Comparison of ENCODE assay signal across 8 cellular contexts in the genomic region with DNA sequence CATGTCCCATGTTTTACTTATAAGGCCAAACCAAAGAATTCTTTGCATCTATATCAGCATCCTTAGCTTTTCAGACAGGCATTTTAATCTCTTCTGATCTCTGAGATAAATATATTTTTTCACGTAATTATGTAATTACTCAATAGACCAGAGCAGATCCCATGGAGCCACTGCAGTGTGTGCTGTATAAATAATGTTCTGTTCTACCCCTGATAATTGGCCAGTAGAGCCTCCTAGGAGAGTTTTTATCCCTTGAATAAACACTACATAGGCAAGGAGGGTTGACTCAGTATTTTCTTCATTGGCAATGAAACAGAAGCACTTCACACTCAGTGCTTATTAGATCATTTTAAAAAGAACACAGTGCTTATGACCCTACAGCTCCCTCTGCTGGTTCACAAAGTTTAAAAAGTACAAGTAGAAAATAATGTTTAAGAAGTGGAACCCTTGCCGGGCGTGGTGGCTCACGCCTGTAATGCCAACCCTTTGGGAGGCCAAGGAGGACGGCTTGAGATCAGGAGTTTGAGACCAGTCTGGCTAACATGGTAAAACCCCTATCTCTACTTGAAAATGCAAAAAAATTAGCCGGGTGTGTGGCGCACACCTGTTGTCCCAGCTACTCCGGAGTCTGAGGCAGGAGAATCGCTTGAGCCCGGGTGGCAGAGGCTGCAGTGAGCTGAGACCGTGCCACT.
A peak's percentile ranks its signal among the peaks of the same experiment; 100 is the strongest.
DNase-seq lines count a peak whose midpoint lies in the region; ATAC-seq and TF ChIP-seq lines count a peak whose summit lies in the region.

No MANE protein-coding gene starts in this region.

- H3K27me3 ChIP-seq in thyroid gland: no peaks in the 10 kb centered on the region

- H3K4me1 Mint-ChIP-seq in MCF 10A (ENCODE audit: insufficient read depth, unreplicated experiment): no peaks in the 10 kb centered on the region
- H3K4me1 Mint-ChIP-seq in activated T-cell treated with anti-CD3 and anti-CD28 coated beads, Interleukin-2, amount 50 U/mL, for 24 hours (ENCODE audit: low read depth): no peaks in the 10 kb centered on the region

- no peak overlapping the region for H3K27ac ChIP-seq in thyroid gland

- ATAC-seq in GM21381 (IDR thresholded peaks at IDR 0.05; ENCODE audit: unreplicated experiment): peak; percentile 60

- no peak overlapping the region for H3K27ac Mint-ChIP-seq in MCF 10A (ENCODE audit: low read depth, unreplicated experiment)
- no peak overlapping the region for H3K27ac Mint-ChIP-seq in activated T-cell treated with anti-CD3 and anti-CD28 coated beads, Interleukin-2, amount 50 U/mL, for 24 hours

- POLR2A ChIA-PET in MCF 10A (lab: Yijun Ruan, JAX): interaction anchor here (0.6 to 1.4 kb wide), 8 partner anchors 39 to 506 kb away, joined by 3 to 5 read pairs (median 3); no protein-coding TSS in a partner anchor

- TF ChIP-seq CTCF in MCF 10A (IDR thresholded peaks at IDR 0.05; ENCODE audit: unreplicated experiment) (peak; percentile 70), thyroid gland (IDR thresholded peaks at IDR 0.05) (peak; percentile 38 to 79 (median 68))

- no peak for TF ChIP-seq EP300 in Ishikawa (IDR thresholded peaks at IDR 0.05; ENCODE audit: borderline replicate concordance)

- no peaks in the 10 kb centered on the region for H3K9me3 ChIP-seq in thyroid gland

- no peaks in the 10 kb centered on the region for H3K36me3 Mint-ChIP-seq in MCF 10A (ENCODE audit: insufficient read depth, unreplicated experiment)
- no peaks in the 10 kb centered on the region for H3K36me3 Mint-ChIP-seq in activated T-cell treated with anti-CD3 and anti-CD28 coated beads, Interleukin-2, amount 50 U/mL, for 24 hours (ENCODE audit: low read depth)

- DNase-seq in DMS153 treated with DMSO at 0.1 percent for 48 hours (lab: John Stamatoyannopoulos, UW; ENCODE audit: unreplicated experiment) (peak; percentile 87), NCI-H82 treated with DMSO at 0.1 percent for 48 hours (lab: John Stamatoyannopoulos, UW; ENCODE audit: unreplicated experiment) (peak; percentile 50), MCF 10A (ENCODE audit: unreplicated experiment) (peak; percentile 85), kidney glomerular epithelial cell (lab: John Stamatoyannopoulos, UW) (peak; percentile 81), thyroid gland (peak; percentile 19 to 24)
- DNase-seq in activated T-cell treated with anti-CD3 and anti-CD28 coated beads, Interleukin-2, amount 50 U/mL, for 24 hours: no peak

- 59 to 62% methylated on average over 11 of the region's 11 CpGs for WGBS in thyroid gland, 2 donors

- no peak overlapping the region for H3K4me3 Mint-ChIP-seq in MCF 10A (ENCODE audit: unreplicated experiment)
- H3K4me3 Mint-ChIP-seq in activated T-cell treated with anti-CD3 and anti-CD28 coated beads, Interleukin-2, amount 50 U/mL, for 24 hours: no peak overlapping the region

- no peaks in the 10 kb centered on the region for H3K36me3 ChIP-seq in thyroid gland

- intact Hi-C loops in MCF 10A (cut with micrococcal nuclease): loop anchor here (1.0 to 10.0 kb wide), 5 partner anchors 173 to 1953 kb away; no protein-coding TSS in a partner anchor
- intact Hi-C loops in thyroid gland (cut with DNase I): no loop called here

- TF ChIP-seq POLR2A in thyroid gland (IDR thresholded peaks at IDR 0.05): no peak

- CTCF ChIA-PET in MCF 10A (lab: Yijun Ruan, JAX): interaction anchor here (0.7 to 3.1 kb wide), 36 partner anchors 10 to 1262 kb away, joined by 3 to 70 read pairs (median 4); no protein-coding TSS in a partner anchor

- H3K4me3 ChIP-seq in thyroid gland (replicated peaks in 1 of 3): no peak overlapping the region

- no TSS peak for BruUV-seq in MCF 10A (replicated peaks; lab: Mats Ljungman, UMichigan)

- H3K27me3 Mint-ChIP-seq in MCF 10A (ENCODE audit: insufficient read depth, unreplicated experiment): no peaks in the 10 kb centered on the region
- H3K27me3 Mint-ChIP-seq in activated T-cell treated with anti-CD3 and anti-CD28 coated beads, Interleukin-2, amount 50 U/mL, for 24 hours: peaks cover 14% of the 10 kb centered on the region

- H3K9me3 Mint-ChIP-seq in MCF 10A (ENCODE audit: unreplicated experiment): no peaks in the 10 kb centered on the region
- no peaks in the 10 kb centered on the region for H3K9me3 Mint-ChIP-seq in activated T-cell treated with anti-CD3 and anti-CD28 coated beads, Interleukin-2, amount 50 U/mL, for 24 hours

- TF ChIP-seq RAD21 in Ishikawa (IDR thresholded peaks at IDR 0.05; ENCODE audit: low read depth): peak; percentile 84

- H3K4me1 ChIP-seq in thyroid gland: peaks cover 0 to 9% of the 10 kb centered on the region in 2 donors

TF ChIP-seq in Ishikawa, 13 proteins besides CTCF, POLR2A, EP300 and RAD21:
- TF ChIP-seq ZBTB7A (IDR thresholded peaks at IDR 0.05; ENCODE audit: low read depth) (no peak), FOXM1 (IDR thresholded peaks at IDR 0.05; ENCODE audit: borderline replicate concordance, low read depth) (no peak), TAF1 (IDR thresholded peaks at IDR 0.05; ENCODE audit: low read depth) (no peak), YY1 (IDR thresholded peaks at IDR 0.05; ENCODE audit: low read depth) (no peak), CEBPB (IDR thresholded peaks at IDR 0.05) (no peak), TEAD4 (IDR thresholded peaks at IDR 0.05) (no peak), CREB1 (IDR thresholded peaks at IDR 0.05; ENCODE audit: low read depth) (no peak), TCF12 (IDR thresholded peaks at IDR 0.05; ENCODE audit: low read depth) (no peak), EGR1 (IDR thresholded peaks at IDR 0.05) (no peak), NFIC (IDR thresholded peaks at IDR 0.05) (no peak)
- TF ChIP-seq, protein P1, sequence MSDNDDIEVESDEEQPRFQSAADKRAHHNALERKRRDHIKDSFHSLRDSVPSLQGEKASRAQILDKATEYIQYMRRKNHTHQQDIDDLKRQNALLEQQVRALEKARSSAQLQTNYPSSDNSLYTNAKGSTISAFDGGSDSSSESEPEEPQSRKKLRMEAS (IDR thresholded peaks at IDR 0.05): no peak
- TF ChIP-seq, protein P2, sequence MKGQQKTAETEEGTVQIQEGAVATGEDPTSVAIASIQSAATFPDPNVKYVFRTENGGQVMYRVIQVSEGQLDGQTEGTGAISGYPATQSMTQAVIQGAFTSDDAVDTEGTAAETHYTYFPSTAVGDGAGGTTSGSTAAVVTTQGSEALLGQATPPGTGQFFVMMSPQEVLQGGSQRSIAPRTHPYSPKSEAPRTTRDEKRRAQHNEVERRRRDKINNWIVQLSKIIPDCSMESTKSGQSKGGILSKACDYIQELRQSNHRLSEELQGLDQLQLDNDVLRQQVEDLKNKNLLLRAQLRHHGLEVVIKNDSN (IDR thresholded peaks at IDR 0.05): no peak
- TF ChIP-seq, protein P3, sequence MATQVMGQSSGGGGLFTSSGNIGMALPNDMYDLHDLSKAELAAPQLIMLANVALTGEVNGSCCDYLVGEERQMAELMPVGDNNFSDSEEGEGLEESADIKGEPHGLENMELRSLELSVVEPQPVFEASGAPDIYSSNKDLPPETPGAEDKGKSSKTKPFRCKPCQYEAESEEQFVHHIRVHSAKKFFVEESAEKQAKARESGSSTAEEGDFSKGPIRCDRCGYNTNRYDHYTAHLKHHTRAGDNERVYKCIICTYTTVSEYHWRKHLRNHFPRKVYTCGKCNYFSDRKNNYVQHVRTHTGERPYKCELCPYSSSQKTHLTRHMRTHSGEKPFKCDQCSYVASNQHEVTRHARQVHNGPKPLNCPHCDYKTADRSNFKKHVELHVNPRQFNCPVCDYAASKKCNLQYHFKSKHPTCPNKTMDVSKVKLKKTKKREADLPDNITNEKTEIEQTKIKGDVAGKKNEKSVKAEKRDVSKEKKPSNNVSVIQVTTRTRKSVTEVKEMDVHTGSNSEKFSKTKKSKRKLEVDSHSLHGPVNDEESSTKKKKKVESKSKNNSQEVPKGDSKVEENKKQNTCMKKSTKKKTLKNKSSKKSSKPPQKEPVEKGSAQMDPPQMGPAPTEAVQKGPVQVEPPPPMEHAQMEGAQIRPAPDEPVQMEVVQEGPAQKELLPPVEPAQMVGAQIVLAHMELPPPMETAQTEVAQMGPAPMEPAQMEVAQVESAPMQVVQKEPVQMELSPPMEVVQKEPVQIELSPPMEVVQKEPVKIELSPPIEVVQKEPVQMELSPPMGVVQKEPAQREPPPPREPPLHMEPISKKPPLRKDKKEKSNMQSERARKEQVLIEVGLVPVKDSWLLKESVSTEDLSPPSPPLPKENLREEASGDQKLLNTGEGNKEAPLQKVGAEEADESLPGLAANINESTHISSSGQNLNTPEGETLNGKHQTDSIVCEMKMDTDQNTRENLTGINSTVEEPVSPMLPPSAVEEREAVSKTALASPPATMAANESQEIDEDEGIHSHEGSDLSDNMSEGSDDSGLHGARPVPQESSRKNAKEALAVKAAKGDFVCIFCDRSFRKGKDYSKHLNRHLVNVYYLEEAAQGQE (IDR thresholded peaks at IDR 0.05; ENCODE audit: low read depth): no peak
